In genomic region chr1:42680045-42680444, GRCh38 we compare ENCODE assay signal across 14 cellular contexts. TPM values are rescaled to one million over a fixed set of nuclear protein-coding genes. Genes with fewer than 3 reads are reported as not detected.
DNase-seq lines count a peak whose midpoint lies in the region; ATAC-seq and TF ChIP-seq lines count a peak whose summit lies in the region.
"Had no signal": no experiment of that assay in that cellular context is flagged by ENCODE, and none has a peak within 500 bp of the region (broad histone marks: within the 10 kb centered on the region; RNA-seq: fewer than 3 reads in every experiment).

No MANE protein-coding gene starts in this region.

- no peak overlapping the region for H3K4me3 ChIP-seq in thyroid gland (replicated peaks in 1 of 3)

- H3K4me1 Mint-ChIP-seq in activated naive CD4-positive, alpha-beta T cell treated with anti-CD3 and anti-CD28 coated beads, Interleukin-2, amount 10 ng/mL, durations not matched to agents 7 days and 5 days: peaks cover 35% of the 10 kb centered on the region

- H3K9me3 Mint-ChIP-seq in activated naive CD4-positive, alpha-beta T cell treated with anti-CD3 and anti-CD28 coated beads, Interleukin-2, amount 10 ng/mL, durations not matched to agents 7 days and 5 days: no peaks in the 10 kb centered on the region

- ATAC-seq in HG03520 (IDR thresholded peaks at IDR 0.05; ENCODE audit: unreplicated experiment) (no peak), HG03354 (IDR thresholded peaks at IDR 0.05; ENCODE audit: poor library complexity, severe bottlenecking, unreplicated experiment) (no peak)

- H3K4me1 ChIP-seq in thyroid gland: peaks cover 31 to 35% of the 10 kb centered on the region in 2 donors

- H3K9me3 ChIP-seq in thyroid gland: no peaks in the 10 kb centered on the region
- H3K9me3 ChIP-seq: neutrophil had no signal

- H3K36me3 Mint-ChIP-seq in activated naive CD4-positive, alpha-beta T cell treated with anti-CD3 and anti-CD28 coated beads, Interleukin-2, amount 10 ng/mL, durations not matched to agents 7 days and 5 days: peaks cover 31% of the 10 kb centered on the region

- peak overlapping the region in 2 of 3 donors; percentile 30 to 32 for H3K27ac ChIP-seq in thyroid gland
- H3K27ac ChIP-seq: neutrophil had no signal

- no peak for DNase-seq in activated naive CD4-positive, alpha-beta T cell treated with anti-CD3 and anti-CD28 coated beads, Interleukin-2, amount 10 ng/mL, durations not matched to agents 7 days and 5 days
- no peak for DNase-seq in activated naive CD4-positive, alpha-beta T cell (lab: John Stamatoyannopoulos, UW)
- DNase-seq in OCI-M1 (lab: John Stamatoyannopoulos, UW) (peak; percentile 31), fibroblast of peridontal ligament (ENCODE audit: extremely low read depth) (peak; percentile 19), thyroid gland (no peak), SK-N-DZ (ENCODE audit: low spot score) (no peak)
- DNase-seq: C1 segment of cervical spinal cord; NCI-H524 treated with DMSO at 0.1 percent for 48 hours; stimulated activated CD4-positive, alpha-beta T cell treated with anti-CD3 and anti-CD28 coated beads, Interleukin-1b, Interleukin-23, amount 100 ng/mL, for 48 hours had no signal

- TF ChIP-seq POLR2A in thyroid gland (IDR thresholded peaks at IDR 0.05): no peak

- H3K27ac Mint-ChIP-seq in activated naive CD4-positive, alpha-beta T cell treated with anti-CD3 and anti-CD28 coated beads, Interleukin-2, amount 10 ng/mL, durations not matched to agents 7 days and 5 days: no peak overlapping the region

- intact Hi-C loops in thyroid gland (cut with DNase I): no loop called here

- no peaks in the 10 kb centered on the region for H3K36me3 ChIP-seq in thyroid gland

- H3K27me3 ChIP-seq in thyroid gland: no peaks in the 10 kb centered on the region
- H3K27me3 ChIP-seq: neutrophil had no signal

- H3K4me3 Mint-ChIP-seq in activated naive CD4-positive, alpha-beta T cell treated with anti-CD3 and anti-CD28 coated beads, Interleukin-2, amount 10 ng/mL, durations not matched to agents 7 days and 5 days: peak overlapping the region; percentile 96

- CTCF ChIA-PET in activated naive CD4-positive, alpha-beta T cell treated with anti-CD3 and anti-CD28 coated beads, Interleukin-2, amount 10 ng/mL, durations not matched to agents 7 days and 5 days (lab: Charles Lee): interaction anchor here (0.6 to 1.2 kb wide), 3 partner anchors 16 to 86 kb away, joined by 3 read pairs; no protein-coding TSS in a partner anchor

- 41 to 57% methylated on average over 2 of the region's 2 CpGs for whole genome bisulfite sequencing in thyroid gland, 2 donors

- peaks cover 3% of the 10 kb centered on the region for H3K27me3 Mint-ChIP-seq in activated naive CD4-positive, alpha-beta T cell treated with anti-CD3 and anti-CD28 coated beads, Interleukin-2, amount 10 ng/mL, durations not matched to agents 7 days and 5 days

- TF ChIP-seq CTCF in thyroid gland (IDR thresholded peaks at IDR 0.05): no peak

RNA-seq across cellular contexts. Expression of gene YBX1, which starts 2.2 kb away (rescaled TPM):
- total RNA-seq in thyroid gland: 100 to 1,000 TPM; 368 to 678 (median 607) TPM
- 713 and 780 TPM in 2 replicates for polyA plus RNA-seq in SK-N-DZ (2014; cell fraction: cytosol; rRNA removed)
- 300 and 422 TPM in 2 replicates for polyA plus RNA-seq in SK-N-DZ (2014; cell fraction: nucleus; rRNA removed)

RNA-seq across cellular contexts. Expression of gene PPIH, which starts 21.8 kb away (rescaled TPM):
- 10 to 100 TPM; 26.4 to 45.9 (median 40.3) TPM for total RNA-seq in thyroid gland
- polyA plus RNA-seq in SK-N-DZ (2014; cell fraction: cytosol; rRNA removed): 91.6 and 128 TPM in 2 replicates
- polyA plus RNA-seq in SK-N-DZ (2014; cell fraction: nucleus; rRNA removed): 84.5 and 93.9 TPM in 2 replicates

RNA-seq across cellular contexts. Expression of gene CLDN19, which starts 60.0 kb away (rescaled TPM):
- not detected for total RNA-seq in thyroid gland
- 1.8 and 2.5 TPM in 2 replicates for polyA plus RNA-seq in SK-N-DZ (2014; cell fraction: cytosol; rRNA removed)
- polyA plus RNA-seq in SK-N-DZ (2014; cell fraction: nucleus; rRNA removed): 0.66 and 1.7 TPM in 2 replicates
- total RNA-seq: fibroblast of lung; T-helper 2 cell treated with Interferon-gamma antibody and Interleukin-4, amounts not matched to agents 100 ng/mL and 5 ng/mL, for 36 hours had no signal
- polyA plus RNA-seq: fibroblast of lung had no signal

Comparison
In these comparisons a context has a peak if more than half of its experiments do, and no peak if none do; other contexts are left out.
1. DNase-seq: peak in OCI-M1 (single experiment) and fibroblast of peridontal ligament (single experiment); none in activated naive CD4-positive, alpha-beta T cell treated with anti-CD3 and anti-CD28 coated beads, Interleukin-2, amount 10 ng/mL, durations not matched to agents 7 days and 5 days (single experiment), activated naive CD4-positive, alpha-beta T cell (0 of 4), thyroid gland (0 of 2) and SK-N-DZ (single experiment).